In genomic region chr4:87865960-87866598, GRCh38 we compare ENCODE assay signal across 11 cellular contexts. TPM values are rescaled to one million over a fixed set of nuclear protein-coding genes. Genes with fewer than 3 reads are reported as not detected.
DNase-seq lines count a peak whose midpoint lies in the region; ATAC-seq and TF ChIP-seq lines count a peak whose summit lies in the region.
"Had no signal": no experiment of that assay in that cellular context is flagged by ENCODE, and none has a peak within 500 bp of the region (broad histone marks: within the 10 kb centered on the region; RNA-seq: fewer than 3 reads in every experiment).

No MANE protein-coding gene starts in this region.

- H3K4me1 Mint-ChIP-seq in neural progenitor cell: peaks cover 13% of the 10 kb centered on the region

- no peak overlapping the region for H3K9ac ChIP-seq in neural progenitor cell

- intact Hi-C loops in lower lobe of right lung (cut with DNase I): no loop called here

- no peak for ATAC-seq in lower lobe of right lung

- DNase-seq in DMS53 (lab: John Stamatoyannopoulos, UW) (peak; percentile 20), NCI-H460 (ENCODE audit: extremely low read depth, low read depth) (peak; percentile 72), fibroblast of pulmonary artery (ENCODE audit: low read depth) (peak; percentile 27), neural progenitor cell (ENCODE audit: low spot score) (peak; percentile 11), NCI-H128 (lab: John Stamatoyannopoulos, UW; ENCODE audit: unreplicated experiment) (no peak), DMS114 treated with DMSO at 0.1 percent for 48 hours (lab: John Stamatoyannopoulos, UW; ENCODE audit: unreplicated experiment) (no peak), lower lobe of right lung (no peak), NCI-H2107 (lab: John Stamatoyannopoulos, UW) (no peak)
- DNase-seq: small intestine had no signal

- no peaks in the 10 kb centered on the region for H3K27me3 ChIP-seq in neural progenitor cell
- H3K27me3 ChIP-seq in lower lobe of right lung (ENCODE audit: low read depth): no peaks in the 10 kb centered on the region
- H3K27me3 ChIP-seq: cardiac muscle cell had no signal

- H3F3A ChIP-seq in neural progenitor cell (ENCODE audit: low read depth): no peaks in the 10 kb centered on the region

- H2AFZ ChIP-seq in neural progenitor cell (replicated peaks): peak overlapping the region; percentile 22

- peak overlapping the region; percentile 3 for H3K4me2 ChIP-seq in neural progenitor cell

- TF ChIP-seq CTCF in fibroblast of pulmonary artery (IDR thresholded peaks at IDR 0.05; ENCODE audit: low read length, missing control alignments) (no peak), neural progenitor cell (IDR thresholded peaks at IDR 0.05) (no peak), lower lobe of right lung (IDR thresholded peaks at IDR 0.05) (no peak)

- H3K36me3 Mint-ChIP-seq in neural progenitor cell: no peaks in the 10 kb centered on the region
- H3K36me3 Mint-ChIP-seq: mesothelial cell of epicardium had no signal

- H4K20me1 ChIP-seq in neural progenitor cell (ENCODE audit: low read depth): no peaks in the 10 kb centered on the region

- H3K4me3 Mint-ChIP-seq in neural progenitor cell: no peak overlapping the region
- H3K4me3 Mint-ChIP-seq: mesothelial cell of epicardium had no signal

- peaks cover 10% of the 10 kb centered on the region for H3K9me3 Mint-ChIP-seq in neural progenitor cell

- H3K27ac Mint-ChIP-seq in neural progenitor cell: peak overlapping the region; percentile 17
- H3K27ac Mint-ChIP-seq: mesothelial cell of epicardium had no signal

- H3K4me3 ChIP-seq in fibroblast of pulmonary artery (replicated peaks; ENCODE audit: low read depth, low read length): no peak overlapping the region
- no peak overlapping the region for H3K4me3 ChIP-seq in neural progenitor cell
- no peak overlapping the region for H3K4me3 ChIP-seq in lower lobe of right lung
- H3K4me3 ChIP-seq: cardiac muscle cell had no signal

- H3K4me1 ChIP-seq in neural progenitor cell: peaks cover 9% of the 10 kb centered on the region
- peaks cover 7% of the 10 kb centered on the region for H3K4me1 ChIP-seq in lower lobe of right lung

- no peaks in the 10 kb centered on the region for H3K9me3 ChIP-seq in neural progenitor cell (ENCODE audit: low read depth)
- no peaks in the 10 kb centered on the region for H3K9me3 ChIP-seq in lower lobe of right lung

- H3K27me3 Mint-ChIP-seq in neural progenitor cell (ENCODE audit: insufficient read depth, low read depth): no peaks in the 10 kb centered on the region

- H3K36me3 ChIP-seq in neural progenitor cell (no peaks in the 10 kb centered on the region), lower lobe of right lung (no peaks in the 10 kb centered on the region)
- H3K36me3 ChIP-seq: cardiac muscle cell had no signal

- H3K79me2 ChIP-seq in neural progenitor cell (ENCODE audit: low read depth): no peaks in the 10 kb centered on the region

- H3K27ac ChIP-seq in neural progenitor cell: no peak overlapping the region
- H3K27ac ChIP-seq in lower lobe of right lung: no peak overlapping the region
- H3K27ac ChIP-seq: cardiac muscle cell had no signal

RNA-seq across cellular contexts. Expression of gene MEPE, which starts 33.3 kb away (rescaled TPM):
- total RNA-seq in NCI-H460 (2014; rRNA removed; shearing (Covaris generic)): not detected in 2 replicates
- not detected in 2 replicates for polyA plus RNA-seq in NCI-H460 (2014; cell fraction: nucleus; rRNA removed)
- total RNA-seq in neural progenitor cell (ENCODE audit: low replicate concordance) (not detected in 2 replicates), lower lobe of right lung (not detected)
- total RNA-seq: cardiac muscle cell, mesothelial cell of epicardium had no signal
- polyA plus RNA-seq: cardiac muscle cell, small intestine had no signal

Comparison
In these comparisons a context has a peak if more than half of its experiments do, and no peak if none do; other contexts are left out.
1. DNase-seq: peak in DMS53 (single experiment), NCI-H460 (single experiment), fibroblast of pulmonary artery (single experiment) and neural progenitor cell (single experiment); none in NCI-H128 (single experiment), DMS114 treated with DMSO at 0.1 percent for 48 hours (single experiment), lower lobe of right lung (single experiment) and NCI-H2107 (single experiment).